ENCODE assay signal across 1 cellular context in genomic region chr11:2250041-2250440, GRCh38.
TF ChIP-seq lines count a peak whose summit lies in the region.

No MANE protein-coding gene starts in this region.

TF ChIP-seq in H1, 55 proteins besides CTCF, POLR2A, EP300 and RAD21:
- TF ChIP-seq RFX5 (IDR thresholded peaks at IDR 0.05; ENCODE audit: borderline replicate concordance, low read depth, low read length) (no peak), POLR2AphosphoS5 (IDR thresholded peaks at IDR 0.05; ENCODE audit: low read depth, low read length) (no peak), CTBP2 (IDR thresholded peaks at IDR 0.05; ENCODE audit: borderline replicate concordance, insufficient read depth, insufficient read length, low read length) (no peak), PHF8 (conservative IDR thresholded peaks at IDR 0.05; ENCODE audit: low read depth, low read length) (no peak), GTF2F1 (IDR thresholded peaks at IDR 0.05; ENCODE audit: borderline replicate concordance, low read depth, low read length) (no peak), CREB1 (IDR thresholded peaks at IDR 0.05) (no peak), SUZ12 (IDR thresholded peaks at IDR 0.05; ENCODE audit: low read length) (no peak), HDAC6 (IDR thresholded peaks at IDR 0.05; ENCODE audit: low read depth, low read length) (no peak), KDM4A (IDR thresholded peaks at IDR 0.05; ENCODE audit: low read depth, low read length, severe bottlenecking) (no peak), TBP (IDR thresholded peaks at IDR 0.05; ENCODE audit: low read depth, low read length) (no peak), TCF12 (IDR thresholded peaks at IDR 0.05; ENCODE audit: low read depth, low read length) (no peak), SIX5 (IDR thresholded peaks at IDR 0.05; ENCODE audit: low read depth, low read length) (no peak), SIRT6 (IDR thresholded peaks at IDR 0.05; ENCODE audit: low read length) (no peak), RNF2 (IDR thresholded peaks at IDR 0.05; ENCODE audit: borderline replicate concordance, low read depth, low read length, missing control alignments, poor library complexity, severe bottlenecking) (no peak), CBX8 (IDR thresholded peaks at IDR 0.05; ENCODE audit: borderline replicate concordance, low read depth, low read length) (no peak), JUND (IDR thresholded peaks at IDR 0.05; ENCODE audit: low read length) (no peak), RBBP5 (IDR thresholded peaks at IDR 0.05; ENCODE audit: borderline replicate concordance, low read depth, low read length) (no peak), POU5F1 (IDR thresholded peaks at IDR 0.05; ENCODE audit: low read depth, low read length) (no peak), CHD2 (IDR thresholded peaks at IDR 0.05; ENCODE audit: low read length) (no peak), SP1 (IDR thresholded peaks at IDR 0.05; ENCODE audit: low read depth, low read length) (no peak)
TF ChIP-seq in H1: peak in this region for 0.
